8 cellular contexts compared by ENCODE assay signal in the genomic region with DNA sequence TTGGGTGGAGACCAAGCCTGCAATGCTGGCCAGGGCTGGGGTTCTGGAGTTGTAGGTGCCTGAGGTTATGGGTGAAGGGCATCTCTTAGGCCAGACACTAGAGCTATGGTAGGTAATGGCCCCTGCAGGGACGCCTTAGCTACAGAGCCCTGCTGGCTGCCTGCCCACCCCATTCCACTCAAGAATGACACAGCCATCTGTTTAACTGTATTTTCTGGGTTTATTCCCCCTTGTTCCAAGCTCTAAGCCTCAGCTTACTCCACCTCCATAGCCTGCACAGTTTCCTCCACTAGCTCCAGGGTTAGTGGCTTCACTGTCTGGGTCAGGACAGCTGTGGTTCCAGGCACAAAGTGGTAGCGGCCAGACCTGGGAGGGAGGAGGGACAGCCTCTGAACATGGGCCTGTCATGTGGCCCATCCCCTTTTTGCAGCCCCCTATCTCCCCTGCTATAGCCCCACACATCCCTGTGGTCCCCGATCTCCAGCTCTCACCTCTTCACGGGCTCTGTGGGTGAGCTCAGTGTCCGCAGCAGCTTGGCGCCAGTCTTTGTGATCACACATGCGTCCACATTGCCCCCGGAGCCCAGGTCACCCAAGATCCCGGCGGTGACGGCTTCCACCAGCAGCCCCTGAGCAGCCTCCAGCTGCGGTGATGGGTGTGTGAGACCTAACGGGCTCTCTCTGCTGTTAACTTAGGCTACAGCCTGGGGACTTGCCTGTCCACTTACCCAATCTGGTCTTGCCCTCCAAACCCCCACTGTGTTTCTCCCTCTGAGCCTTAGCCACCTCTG. TPM values are rescaled to one million over a fixed set of nuclear protein-coding genes. Genes with fewer than 3 reads are reported as not detected.
DNase-seq lines count a peak whose midpoint lies in the region; ATAC-seq, FAIRE-seq and TF ChIP-seq lines count a peak whose summit lies in the region.

No MANE protein-coding gene starts in this region.

- no peak for TF ChIP-seq POLR2A in GM12878 (IDR thresholded peaks at IDR 0.05; ENCODE audit: low read depth, low read length)

- H3K27me3 ChIP-seq in A673 (replicated peaks; ENCODE audit: insufficient read depth, low read depth, low read length, poor library complexity), result no peaks in the 10 kb centered on the region
- no peaks in the 10 kb centered on the region for H3K27me3 ChIP-seq in GM12878 (replicated peaks in 1 of 2; ENCODE audit: control insufficient read depth in 2 of 2, insufficient read depth in 2 of 2, low read length in 1 of 2)
- no peaks in the 10 kb centered on the region for H3K27me3 ChIP-seq in mesendoderm (ENCODE audit: insufficient read depth, low read length, poor library complexity)

- H3K36me3 ChIP-seq in A673 (ENCODE audit: insufficient read depth, low read length, poor library complexity, severe bottlenecking) (peaks cover 3% of the 10 kb centered on the region), GM12878 (ENCODE audit: control insufficient read depth in 2 of 2, insufficient read depth in 2 of 2, low read length in 1 of 2) (peaks cover 21 to 27% of the 10 kb centered on the region in 2 experiments), mesendoderm (ENCODE audit: control insufficient read depth, insufficient read depth, low read length) (no peaks in the 10 kb centered on the region)

- no peak for TF ChIP-seq EP300 in GM12878 (IDR thresholded peaks at IDR 0.05; ENCODE audit: borderline replicate concordance in 1 of 2, control insufficient read depth in 1 of 2, low read depth in 2 of 2, low read length in 2 of 2)

- ATAC-seq in GM12878 (no peak), HG03196 (IDR thresholded peaks at IDR 0.05; ENCODE audit: unreplicated experiment) (no peak)

- H3K23ac ChIP-seq in mesendoderm (ENCODE audit: low read length), result peak overlapping the region; percentile 87

- H3K18ac ChIP-seq in mesendoderm (ENCODE audit: low read length), result no peak overlapping the region

- peaks cover 6% of the 10 kb centered on the region for H3K79me1 ChIP-seq in mesendoderm (ENCODE audit: low read length)

- no peak for FAIRE-seq in GM12878 (lab: Jason Lieb, UNC)

- H3K4me1 ChIP-seq in A673 (ENCODE audit: insufficient read depth, low read length, poor library complexity, severe bottlenecking), result peaks cover 16% of the 10 kb centered on the region
- peaks cover 5% of the 10 kb centered on the region for H3K4me1 ChIP-seq in GM12878 (ENCODE audit: control insufficient read depth, insufficient read depth, low read length)
- peaks cover 12% of the 10 kb centered on the region for H3K4me1 ChIP-seq in mesendoderm (ENCODE audit: control insufficient read depth, low read depth, low read length)

- CTCF ChIA-PET in A673 (lab: Charles Lee), result interaction anchor here (0.6 to 1.5 kb wide), 4 partner anchors 8 to 413 kb away, joined by 3 to 7 read pairs (median 3); no protein-coding TSS in a partner anchor
- CTCF ChIA-PET in GM12878 (lab: Yijun Ruan, JAX), result interaction anchor here (0.7 to 3.5 kb wide), 7 partner anchors 51 to 349 kb away, joined by 3 to 15 read pairs (median 3); a partner anchor contains a TSS

- DNase-seq in A673 (ENCODE audit: low spot score) (no peak), HFF-Myc (ENCODE audit: extremely low read depth, low read depth) (no peak), GM12878 (ENCODE audit: low read depth, low spot score) (no peak), mesendoderm (no peak), UCSD-AML1 (lab: John Stamatoyannopoulos, UW; ENCODE audit: unreplicated experiment) (no peak), kidney glomerular epithelial cell (lab: John Stamatoyannopoulos, UW) (no peak)
- no peak for DNase-seq in stimulated activated CD4-positive, alpha-beta T cell treated with anti-CD3 and anti-CD28 coated beads, Interleukin-2, amount 100 ng/mL, for 24 hours

- no peak overlapping the region for H3K4ac ChIP-seq in mesendoderm (ENCODE audit: low read depth, low read length)

- SMC1A ChIA-PET in GM12878 (lab: Charles Lee; ENCODE audit: uncharacterized antibody, unreplicated experiment), result interaction anchor here (0.6 to 1.2 kb wide), 5 partner anchors 31 to 131 kb away, joined by 3 to 4 read pairs (median 3); no protein-coding TSS in a partner anchor

- H3K27ac ChIP-seq in A673 (ENCODE audit: low read depth, low read length, poor library complexity, severe bottlenecking) (peak overlapping the region; percentile 0), GM12878 (ENCODE audit: control insufficient read depth, insufficient read depth) (no peak overlapping the region), mesendoderm (ENCODE audit: low read depth, low read length) (no peak overlapping the region)

- no peak overlapping the region for H2AK5ac ChIP-seq in mesendoderm (ENCODE audit: low read length)

- H4K8ac ChIP-seq in mesendoderm (ENCODE audit: low read depth, low read length), result no peak overlapping the region

- peak overlapping the region; percentile 82 for H3K56ac ChIP-seq in mesendoderm (ENCODE audit: low read length)

- H4K20me1 ChIP-seq in GM12878 (ENCODE audit: control insufficient read depth, insufficient read depth), result no peaks in the 10 kb centered on the region

- intact Hi-C loops in A673 (cut with micrococcal nuclease; ENCODE audit: unreplicated experiment), result no loop called here
- intact Hi-C loops in GM12878 (cut with micrococcal nuclease; ENCODE audit: unreplicated experiment), result loop anchor here (5.0 kb wide), 1 partner anchor 108 kb away; no protein-coding TSS in a partner anchor

- H3K4me3 ChIP-seq in A673 (ENCODE audit: low read depth, low read length, poor library complexity, severe bottlenecking) (peak overlapping the region; percentile 85), HFF-Myc (replicated peaks; ENCODE audit: low read depth, low read length) (peak overlapping the region; percentile 92), GM12878 (peak overlapping the region; percentile 67), mesendoderm (ENCODE audit: low read length) (peak overlapping the region; percentile 19)

- H3K9ac ChIP-seq in GM12878 (ENCODE audit: control insufficient read depth, insufficient read depth, low read length) (no peak overlapping the region), mesendoderm (ENCODE audit: low read length) (peak overlapping the region; percentile 86)

- no peak overlapping the region for H2BK15ac ChIP-seq in mesendoderm (replicated peaks; ENCODE audit: low read depth)

- H3K79me2 ChIP-seq in GM12878 (ENCODE audit: control insufficient read depth, insufficient read depth, low read length) (peaks cover 31% of the 10 kb centered on the region), mesendoderm (ENCODE audit: control insufficient read depth, insufficient read depth, low read length) (no peaks in the 10 kb centered on the region)

- H2BK5ac ChIP-seq in mesendoderm (ENCODE audit: low read length), result no peak overlapping the region

- no peak overlapping the region for H2BK120ac ChIP-seq in mesendoderm (ENCODE audit: low read depth, low read length)

- POLR2A ChIA-PET in A673 (lab: Charles Lee; ENCODE audit: low non-redundant PET), result no interaction called here
- POLR2A ChIA-PET in GM12878 (lab: Charles Lee), result interaction anchor here (0.6 to 2.4 kb wide), 7 partner anchors 38 to 1835 kb away, joined by 3 to 7 read pairs (median 4); no protein-coding TSS in a partner anchor

- peak overlapping the region; percentile 81 for H3K4me2 ChIP-seq in GM12878 (ENCODE audit: control insufficient read depth, insufficient read depth)
- peak overlapping the region; percentile 45 for H3K4me2 ChIP-seq in mesendoderm (ENCODE audit: low read length)

- TSS peak; percentile 56 for BruUV-seq in A673 (replicated peaks; lab: Mats Ljungman, UMichigan)
- BruUV-seq in GM12878 (replicated peaks; lab: Mats Ljungman, UMichigan), result no TSS peak

- H3K9me3 ChIP-seq in A673 (ENCODE audit: low read depth, low read length, poor library complexity, severe bottlenecking) (no peaks in the 10 kb centered on the region), GM12878 (replicated peaks; ENCODE audit: control insufficient read depth, insufficient read depth, low read length) (no peaks in the 10 kb centered on the region)

- WGBS in GM12878 (ENCODE audit: insufficient coverage, insufficient replicate concordance, low lambda C conversion rate, missing lambda C conversion rate), result 95% methylated on average over 13 of the region's 13 CpGs
- WGBS in mesendoderm (ENCODE audit: extremely low coverage, insufficient coverage, low lambda C conversion rate), result no CpG with 5 or more reads among the region's 13 CpGs

- H2AFZ ChIP-seq in GM12878 (ENCODE audit: control insufficient read depth, low read depth, low read length), result no peak overlapping the region

- H4K5ac ChIP-seq in mesendoderm (ENCODE audit: low read length), result no peak overlapping the region

- RAD21 ChIA-PET in GM12878 (lab: Charles Lee; ENCODE audit: unreplicated experiment), result interaction anchor here (1.0 kb wide), 1 partner anchor 88 kb away, joined by 3 read pairs; a partner anchor contains a TSS

- TF ChIP-seq CTCF in A673 (conservative IDR thresholded peaks at IDR 0.05; ENCODE audit: low read depth, low read length) (no peak), HFF-Myc (IDR thresholded peaks at IDR 0.05; ENCODE audit: low read depth, low read length, missing control alignments) (no peak), GM12878 (IDR thresholded peaks at IDR 0.05 in 2 of 3, conservative IDR thresholded peaks at IDR 0.05 in 1 of 3; ENCODE audit: control insufficient read depth in 2 of 3, extremely low read depth in 1 of 3, insufficient read depth in 1 of 3, low read depth in 3 of 3, low read length in 3 of 3) (no peak)

- no peak for TF ChIP-seq RAD21 in GM12878 (IDR thresholded peaks at IDR 0.05; ENCODE audit: insufficient read depth, low read depth, low read length)

- in situ Hi-C loops in GM12878 (cut with MboI), result no loop called here

RNA-seq across cellular contexts. Expression of a gene that starts 2.1 kb away (rescaled TPM):
- 21.6 and 24.8 TPM in 2 replicates for total RNA-seq in A673 (2021)
- 39.9 and 40.0 TPM in 2 replicates for total RNA-seq in GM12878 (2013; cell fraction: nucleolus; rRNA removed)
- 254 and 295 TPM in 2 replicates for total RNA-seq in GM12878 (2014; rRNA removed)
- total RNA-seq in GM12878 (2014; rRNA removed; fragmentation: Illumina TruSeq; extraction: Trizol), result 97.2 and 108 TPM in 2 replicates
- 203 and 207 TPM in 2 replicates for total RNA-seq in GM12878 (2021)
- polyA plus RNA-seq in GM12878 (2011; ENCODE audit: low read depth), result 72.9 TPM
- polyA plus RNA-seq in GM12878 (2011; rRNA removed), result 32.0 and 70.6 TPM in 2 replicates
- 143 and 213 TPM in 2 replicates for polyA plus RNA-seq in GM12878 (2011; cell fraction: cytosol; rRNA removed)
- polyA plus RNA-seq in GM12878 (2011; cell fraction: nucleus; rRNA removed), result 119 and 159 TPM in 2 replicates
- polyA plus RNA-seq in GM12878 (2012), result 175 and 208 TPM in 2 replicates
- 2.8 and 24.1 TPM in 2 replicates for polyA plus RNA-seq in GM12878 (2014; fragmentation: Illumina TruSeq; extraction: Trizol)
- 10 to 100 TPM; 27.4 to 80.8 TPM for polyA plus RNA-seq in GM12878 (2014; fragmentation: Nextera tagmentation; extraction: Ambion mirVana)
- 193 and 227 TPM in 2 replicates for polyA plus RNA-seq in GM12878 (2014; rRNA removed)
- 100 to 1,000 TPM; 266 to 308 TPM for polyA plus RNA-seq in GM12878 (2016; fragmentation: Nextera tagmentation; extraction: Ambion mirVana)
- 36.1 and 94.3 TPM in 2 replicates for polyA minus RNA-seq in GM12878 (2011; rRNA and poly(A)+ RNA removed)
- polyA minus RNA-seq in GM12878 (2011; cell fraction: cytosol; rRNA and poly(A)+ RNA removed), result 78.3 and 81.0 TPM in 2 replicates
- 42.3 and 71.6 TPM in 2 replicates for polyA minus RNA-seq in GM12878 (2011; cell fraction: nucleus; rRNA and poly(A)+ RNA removed)
- polyA plus RNA-seq in mesendoderm (2013, experiment 1 of 2), result 60.4 TPM
- polyA plus RNA-seq in mesendoderm (2013, experiment 2 of 2), result 58.4 TPM

RNA-seq across cellular contexts. Expression of a gene that starts 2.8 kb away (rescaled TPM):
- 2.9 and 3.2 TPM in 2 replicates for total RNA-seq in A673 (2021)
- 2.5 and 3.6 TPM in 2 replicates for total RNA-seq in GM12878 (2013; cell fraction: nucleolus; rRNA removed)
- 1.5 and 2.6 TPM in 2 replicates for total RNA-seq in GM12878 (2014; rRNA removed)
- total RNA-seq in GM12878 (2014; rRNA removed; fragmentation: Illumina TruSeq; extraction: Trizol), result 0.83 and 1.1 TPM in 2 replicates
- 2.0 and 3.6 TPM in 2 replicates for total RNA-seq in GM12878 (2021)
- polyA plus RNA-seq in GM12878 (2011; ENCODE audit: low read depth), result 2.5 TPM
- 0.32 and 1.3 TPM in 2 replicates for polyA plus RNA-seq in GM12878 (2011; rRNA removed)
- polyA plus RNA-seq in GM12878 (2011; cell fraction: cytosol; rRNA removed), result 2.4 and 3.0 TPM in 2 replicates
- polyA plus RNA-seq in GM12878 (2011; cell fraction: nucleus; rRNA removed), result 13.6 and 14.3 TPM in 2 replicates
- polyA plus RNA-seq in GM12878 (2012), result 1.4 and 7.4 TPM in 2 replicates
- 0.46 and 1.5 TPM in 2 replicates for polyA plus RNA-seq in GM12878 (2014; fragmentation: Illumina TruSeq; extraction: Trizol)
- polyA plus RNA-seq in GM12878 (2014; fragmentation: Nextera tagmentation; extraction: Ambion mirVana), result 1 to 10 TPM; 2.7 to 4.2 TPM
- polyA plus RNA-seq in GM12878 (2014; rRNA removed), result 2.0 and 2.8 TPM in 2 replicates
- 1 to 10 TPM; 4.3 to 4.9 TPM for polyA plus RNA-seq in GM12878 (2016; fragmentation: Nextera tagmentation; extraction: Ambion mirVana)
- 0.66 and 2.4 TPM in 2 replicates for polyA minus RNA-seq in GM12878 (2011; rRNA and poly(A)+ RNA removed)
- 1.6 TPM in 1 of 2 replicates, not detected in the other for polyA minus RNA-seq in GM12878 (2011; cell fraction: cytosol; rRNA and poly(A)+ RNA removed)
- polyA minus RNA-seq in GM12878 (2011; cell fraction: nucleus; rRNA and poly(A)+ RNA removed), result 1.3 and 1.4 TPM in 2 replicates
- polyA plus RNA-seq in mesendoderm (2013, experiment 1 of 2), result 1.9 TPM
- 1.7 TPM for polyA plus RNA-seq in mesendoderm (2013, experiment 2 of 2)

RNA-seq across cellular contexts. Expression of a gene that starts 9.4 kb away (rescaled TPM):
- 15.5 and 17.6 TPM in 2 replicates for total RNA-seq in A673 (2021)
- 13.4 and 18.7 TPM in 2 replicates for total RNA-seq in GM12878 (2013; cell fraction: nucleolus; rRNA removed)
- total RNA-seq in GM12878 (2014; rRNA removed), result 3.8 and 5.2 TPM in 2 replicates
- 2.3 and 3.1 TPM in 2 replicates for total RNA-seq in GM12878 (2014; rRNA removed; fragmentation: Illumina TruSeq; extraction: Trizol)
- total RNA-seq in GM12878 (2021), result 8.2 and 11.7 TPM in 2 replicates
- 4.3 TPM for polyA plus RNA-seq in GM12878 (2011; ENCODE audit: low read depth)
- polyA plus RNA-seq in GM12878 (2011; rRNA removed), result 1.2 and 2.6 TPM in 2 replicates
- polyA plus RNA-seq in GM12878 (2011; cell fraction: cytosol; rRNA removed), result 1.9 and 3.1 TPM in 2 replicates
- 30.9 and 31.6 TPM in 2 replicates for polyA plus RNA-seq in GM12878 (2011; cell fraction: nucleus; rRNA removed)
- polyA plus RNA-seq in GM12878 (2012), result 9.7 and 9.9 TPM in 2 replicates
- 0.92 and 3.4 TPM in 2 replicates for polyA plus RNA-seq in GM12878 (2014; fragmentation: Illumina TruSeq; extraction: Trizol)
- under 1 TPM; 0.61 to 0.71 TPM for polyA plus RNA-seq in GM12878 (2014; fragmentation: Nextera tagmentation; extraction: Ambion mirVana)
- 6.5 and 11.7 TPM in 2 replicates for polyA plus RNA-seq in GM12878 (2014; rRNA removed)
- polyA plus RNA-seq in GM12878 (2016; fragmentation: Nextera tagmentation; extraction: Ambion mirVana), result 1 to 10 TPM; 3.3 TPM
- polyA minus RNA-seq in GM12878 (2011; rRNA and poly(A)+ RNA removed), result 0.51 and 1.5 TPM in 2 replicates
- polyA minus RNA-seq in GM12878 (2011; cell fraction: cytosol; rRNA and poly(A)+ RNA removed), result 2.0 and 2.4 TPM in 2 replicates
- polyA minus RNA-seq in GM12878 (2011; cell fraction: nucleus; rRNA and poly(A)+ RNA removed), result 2.1 and 6.4 TPM in 2 replicates
- 8.5 TPM for polyA plus RNA-seq in mesendoderm (2013, experiment 1 of 2)
- 7.3 TPM for polyA plus RNA-seq in mesendoderm (2013, experiment 2 of 2)

RNA-seq across cellular contexts. Expression of a gene that starts 33.9 kb away (rescaled TPM):
- total RNA-seq in A673 (2021), result 41.9 and 47.6 TPM in 2 replicates
- 63.1 and 79.0 TPM in 2 replicates for total RNA-seq in GM12878 (2013; cell fraction: nucleolus; rRNA removed)
- 13.7 and 14.5 TPM in 2 replicates for total RNA-seq in GM12878 (2014; rRNA removed)
- 9.2 and 11.3 TPM in 2 replicates for total RNA-seq in GM12878 (2014; rRNA removed; fragmentation: Illumina TruSeq; extraction: Trizol)
- total RNA-seq in GM12878 (2021), result 33.9 and 39.9 TPM in 2 replicates
- 10.0 TPM for polyA plus RNA-seq in GM12878 (2011; ENCODE audit: low read depth)
- polyA plus RNA-seq in GM12878 (2011; rRNA removed), result 6.8 and 14.0 TPM in 2 replicates
- 16.1 and 17.3 TPM in 2 replicates for polyA plus RNA-seq in GM12878 (2011; cell fraction: cytosol; rRNA removed)
- 100 and 120 TPM in 2 replicates for polyA plus RNA-seq in GM12878 (2011; cell fraction: nucleus; rRNA removed)
- polyA plus RNA-seq in GM12878 (2012), result 24.8 and 27.4 TPM in 2 replicates
- polyA plus RNA-seq in GM12878 (2014; fragmentation: Illumina TruSeq; extraction: Trizol), result 11.5 and 14.0 TPM in 2 replicates
- 1 to 10 TPM in 1 of 2 experiments, under 1 TPM in 1; 0.95 to 1.7 TPM for polyA plus RNA-seq in GM12878 (2014; fragmentation: Nextera tagmentation; extraction: Ambion mirVana)
- polyA plus RNA-seq in GM12878 (2014; rRNA removed), result 17.5 and 18.7 TPM in 2 replicates
- 10 to 100 TPM; 18.6 to 18.7 TPM for polyA plus RNA-seq in GM12878 (2016; fragmentation: Nextera tagmentation; extraction: Ambion mirVana)
- 28.6 and 29.4 TPM in 2 replicates for polyA minus RNA-seq in GM12878 (2011; rRNA and poly(A)+ RNA removed)
- polyA minus RNA-seq in GM12878 (2011; cell fraction: cytosol; rRNA and poly(A)+ RNA removed), result 8.3 and 10.0 TPM in 2 replicates
- 32.5 and 41.5 TPM in 2 replicates for polyA minus RNA-seq in GM12878 (2011; cell fraction: nucleus; rRNA and poly(A)+ RNA removed)
- 19.6 TPM for polyA plus RNA-seq in mesendoderm (2013, experiment 1 of 2)
- polyA plus RNA-seq in mesendoderm (2013, experiment 2 of 2), result 17.4 TPM

RNA-seq across cellular contexts. Expression of a gene that starts 41.4 kb away (rescaled TPM):
- 24.2 and 27.4 TPM in 2 replicates for total RNA-seq in A673 (2021)
- 18.8 and 22.7 TPM in 2 replicates for total RNA-seq in GM12878 (2013; cell fraction: nucleolus; rRNA removed)
- 5.0 and 7.3 TPM in 2 replicates for total RNA-seq in GM12878 (2014; rRNA removed)
- total RNA-seq in GM12878 (2014; rRNA removed; fragmentation: Illumina TruSeq; extraction: Trizol), result 6.7 and 7.2 TPM in 2 replicates
- 17.2 and 18.9 TPM in 2 replicates for total RNA-seq in GM12878 (2021)
- 3.8 TPM for polyA plus RNA-seq in GM12878 (2011; ENCODE audit: low read depth)
- 3.1 and 7.5 TPM in 2 replicates for polyA plus RNA-seq in GM12878 (2011; rRNA removed)
- polyA plus RNA-seq in GM12878 (2011; cell fraction: cytosol; rRNA removed), result 11.2 and 13.6 TPM in 2 replicates
- 20.1 and 21.5 TPM in 2 replicates for polyA plus RNA-seq in GM12878 (2011; cell fraction: nucleus; rRNA removed)
- polyA plus RNA-seq in GM12878 (2012), result 7.8 and 8.9 TPM in 2 replicates
- polyA plus RNA-seq in GM12878 (2014; fragmentation: Illumina TruSeq; extraction: Trizol), result 2.3 and 8.1 TPM in 2 replicates
- 1 to 10 TPM in 1 of 2 experiments, under 1 TPM in 1; 0.63 to 1.2 TPM for polyA plus RNA-seq in GM12878 (2014; fragmentation: Nextera tagmentation; extraction: Ambion mirVana)
- 12.8 and 14.1 TPM in 2 replicates for polyA plus RNA-seq in GM12878 (2014; rRNA removed)
- polyA plus RNA-seq in GM12878 (2016; fragmentation: Nextera tagmentation; extraction: Ambion mirVana), result 10 to 100 TPM; 13.9 to 20.4 TPM
- 11.0 and 21.4 TPM in 2 replicates for polyA minus RNA-seq in GM12878 (2011; rRNA and poly(A)+ RNA removed)
- 5.2 and 5.3 TPM in 2 replicates for polyA minus RNA-seq in GM12878 (2011; cell fraction: cytosol; rRNA and poly(A)+ RNA removed)
- 5.9 and 12.6 TPM in 2 replicates for polyA minus RNA-seq in GM12878 (2011; cell fraction: nucleus; rRNA and poly(A)+ RNA removed)
- polyA plus RNA-seq in mesendoderm (2013, experiment 1 of 2), result 22.4 TPM
- polyA plus RNA-seq in mesendoderm (2013, experiment 2 of 2), result 20.5 TPM

Comparison
In these comparisons a context has a peak if more than half of its experiments do, and no peak if none do; other contexts are left out.
1. H3K4me3 ChIP-seq: peak in every context shown above with its lines; median percentile 92 in HFF-Myc; 85 in A673; 67 in GM12878; 19 in mesendoderm.